In genomic region chr10:104328916-104329710, GRCh38 we compare ENCODE assay signal across 8 cellular contexts. TPM values are rescaled to one million over a fixed set of nuclear protein-coding genes. Genes with fewer than 3 reads are reported as not detected.
DNase-seq lines count a peak whose midpoint lies in the region; ATAC-seq and TF ChIP-seq lines count a peak whose summit lies in the region.

No MANE protein-coding gene starts in this region.

- H3K36me3 ChIP-seq in mammary epithelial cell (ENCODE audit: insufficient read depth, low read length) (peaks cover 2% of the 10 kb centered on the region), right lobe of liver (no peaks in the 10 kb centered on the region)

- H3K27me3 ChIP-seq in mammary epithelial cell (ENCODE audit: insufficient read depth, low read length): no peaks in the 10 kb centered on the region
- no peaks in the 10 kb centered on the region for H3K27me3 ChIP-seq in right lobe of liver

- H2AFZ ChIP-seq in mammary epithelial cell (ENCODE audit: low read depth, low read length): no peak overlapping the region

- H3K79me2 ChIP-seq in mammary epithelial cell (ENCODE audit: insufficient read depth, low read length): peaks cover 79% of the 10 kb centered on the region

- peak; percentile 70 for DNase-seq in AG08396 (ENCODE audit: low spot score)
- peak; percentile 81 for DNase-seq in KG1 (lab: John Stamatoyannopoulos, UW)
- DNase-seq in activated CD4-positive, CD25-positive, alpha-beta regulatory T cell (lab: John Stamatoyannopoulos, UW): peak; percentile 20 to 48 (median 38)
- peak; percentile 99 for DNase-seq in mammary epithelial cell
- DNase-seq in right lobe of liver: peak in 1 of 3 donors; percentile 38
- peak; percentile 90 for DNase-seq in stimulated activated CD4-positive, alpha-beta T cell treated with anti-CD3 and anti-CD28 coated beads, Interleukin-4, amount 100 ng/mL, for 24 hours
- DNase-seq in HuH-7.5 (ENCODE audit: low spot score): no peak

- TF ChIP-seq CTCF in mammary epithelial cell (conservative IDR thresholded peaks at IDR 0.05 in 1 of 2, IDR thresholded peaks at IDR 0.05 in 1 of 2; ENCODE audit: extremely low read depth in 1 of 2, insufficient read depth in 1 of 2, low read depth in 1 of 2, low read length in 2 of 2) (no peak), right lobe of liver (IDR thresholded peaks at IDR 0.05) (no peak)

- H3K9ac ChIP-seq in mammary epithelial cell (ENCODE audit: insufficient read depth, low read length): peak overlapping the region; percentile 95

- no peaks in the 10 kb centered on the region for H4K20me1 ChIP-seq in mammary epithelial cell (ENCODE audit: insufficient read depth, low read length)

- intact Hi-C loops in mammary epithelial cell (cut with micrococcal nuclease): loop anchor here (1.0 to 2.0 kb wide), 4 partner anchors 9 to 60 kb away; partner anchors contain the start of genes GSTO2 and ITPRIP
- intact Hi-C loops in right lobe of liver (cut with DNase I): no loop called here

- TF ChIP-seq POLR2A in right lobe of liver (IDR thresholded peaks at IDR 0.05): no peak

- H3K4me3 ChIP-seq in mammary epithelial cell (replicated peaks in 1 of 3; ENCODE audit: insufficient read depth in 1 of 3, low read depth in 2 of 3, low read length in 3 of 3): peak overlapping the region in 2 of 3 experiments; percentile 24 to 35
- H3K4me3 ChIP-seq in right lobe of liver: no peak overlapping the region

- WGBS in mammary epithelial cell (ENCODE audit: low coverage, missing lambda C conversion rate): 3% methylated on average over 12 of the region's 15 CpGs
- 41% methylated on average over 5 of the region's 15 CpGs for WGBS in right lobe of liver (ENCODE audit: insufficient coverage, low coverage, low lambda C conversion rate, missing lambda C conversion rate)

- in situ Hi-C loops in mammary epithelial cell (cut with MboI; ENCODE audit: low sequenced_read_pairs in 2 of 2): no loop called here

- H3K27ac ChIP-seq in mammary epithelial cell (ENCODE audit: insufficient read depth, low read depth, low read length) (peak overlapping the region; percentile 98), right lobe of liver (peak overlapping the region; percentile 8 to 59 (median 34))

- ATAC-seq in GM21515 (IDR thresholded peaks at IDR 0.05; ENCODE audit: unreplicated experiment) (peak; percentile 49), right lobe of liver (peak in 2 of 4 donors; percentile 5)

- TSS peak; percentile 52 for BruUV-seq in mammary epithelial cell (replicated peaks; lab: Mats Ljungman, UMichigan)

- CTCF ChIA-PET in mammary epithelial cell (lab: Charles Lee; ENCODE audit: low non-redundant PET): interaction anchor here (1.0 to 1.1 kb wide), 2 partner anchors 9 to 54 kb away, joined by 3 to 7 read pairs; partner anchors contain the start of gene ITPRIP

- dilution Hi-C loops in mammary epithelial cell (cut with HindIII; ENCODE audit: low sequenced_read_pairs): no loop called here

- H3K4me1 ChIP-seq in mammary epithelial cell (ENCODE audit: insufficient read depth, low read length) (peaks cover 77% of the 10 kb centered on the region), right lobe of liver (peaks cover 0 to 30% (median 0%) of the 10 kb centered on the region in 4 donors)

- H3K9me3 ChIP-seq in mammary epithelial cell (replicated peaks; ENCODE audit: insufficient read depth, low read length) (no peaks in the 10 kb centered on the region), right lobe of liver (no peaks in the 10 kb centered on the region)

- H3K4me2 ChIP-seq in mammary epithelial cell (ENCODE audit: insufficient read depth, low read depth, low read length): peak overlapping the region; percentile 83

RNA-seq across cellular contexts. Expression of gene ITPRIP, which starts 9.2 kb away (rescaled TPM):
- total RNA-seq in mammary epithelial cell (10 to 100 TPM; 21.5 to 37.2 TPM), right lobe of liver (1 to 10 TPM; 2.9 to 9.7 (median 7.7) TPM)
- 14.4 TPM for polyA plus RNA-seq in mammary epithelial cell
- polyA minus RNA-seq in mammary epithelial cell: 24.0 TPM

RNA-seq across cellular contexts. Expression of gene CFAP58, which starts 24.5 kb away (rescaled TPM):
- total RNA-seq in mammary epithelial cell (1 to 10 TPM in 1 of 2 donors, under 1 TPM in 1; 0.17 to 1.0 TPM), right lobe of liver (1 to 10 TPM in 1 of 6 experiments, under 1 TPM in 3, not detected in 2; 0.10 to 2.9 (median 0.15) TPM)
- 0.23 TPM for polyA plus RNA-seq in mammary epithelial cell
- polyA minus RNA-seq in mammary epithelial cell: not detected

Comparison
In these comparisons a context has a peak if more than half of its experiments do, and no peak if none do; other contexts are left out.
1. H3K4me3 ChIP-seq: peak in mammary epithelial cell (2 of 3); none in right lobe of liver (0 of 3).